Comparison of ENCODE assay signal across 4 cellular contexts in genomic region chr12:54100588-54100987, GRCh38. TPM values are rescaled to one million over a fixed set of nuclear protein-coding genes. Genes with fewer than 3 reads are reported as not detected.
"Had no signal": no experiment of that assay in that cellular context is flagged by ENCODE, and none has a peak within 500 bp of the region (broad histone marks: within the 10 kb centered on the region; RNA-seq: fewer than 3 reads in every experiment).

No MANE protein-coding gene starts in this region.

RNA-seq across cellular contexts. Expression of gene HOXC4, which starts 47.0 kb away (rescaled TPM):
- total RNA-seq: occipital lobe, osteocyte, pulmonary artery endothelial cell had no signal
- polyA plus RNA-seq: neural cell had no signal
